32 cellular contexts compared by ENCODE assay signal in genomic region chr5:55841976-55842375, GRCh38. TPM values are rescaled to one million over a fixed set of nuclear protein-coding genes. Genes with fewer than 3 reads are reported as not detected.
"Had no signal": no experiment of that assay in that cellular context is flagged by ENCODE, and none has a peak within 500 bp of the region (broad histone marks: within the 10 kb centered on the region; RNA-seq: fewer than 3 reads in every experiment).

No MANE protein-coding gene starts in this region.

- H2AFZ ChIP-seq: neural progenitor cell, parathyroid adenoma had no signal

- H3K27ac ChIP-seq: neural progenitor cell, ovary, parathyroid adenoma, psoas muscle, skin epidermis, spleen, suprapubic skin, testis, tibial artery, transverse colon, upper lobe of right lung, uterus had no signal

- H3K4me3 Mint-ChIP-seq: natural killer cell; nephron; neural progenitor cell; stimulated activated memory B cell treated with anti-CD40 and anti-IgM and Interleukin-4, amounts not matched to agents 10 μg/mL and 1 μg/mL and 100 μg/mL, for 72 hours; stimulated activated naive CD8-positive, alpha-beta T cell treated with anti-CD3 and anti-CD28 coated beads, Interleukin-15, amount 100 ng/mL, for 72 hours; type B pancreatic cell had no signal

- H3K36me3 Mint-ChIP-seq: natural killer cell; neural progenitor cell; stimulated activated memory B cell treated with anti-CD40 and anti-IgM and Interleukin-4, amounts not matched to agents 10 μg/mL and 1 μg/mL and 100 μg/mL, for 72 hours; type B pancreatic cell had no signal

- DNase-seq: natural killer cell; occipital lobe; ovary; posterior cingulate gyrus; psoas muscle; right cardiac atrium; spleen; stimulated activated CD4-positive, alpha-beta T cell treated with anti-CD3 and anti-CD28 coated beads, Interleukin-12 subunit alpha, Interleukin-12 subunit beta, amount 100 ng/mL, for 4 hours; stimulated activated CD4-positive, alpha-beta T cell treated with anti-CD3 and anti-CD28 coated beads, Interleukin-1b, Interleukin-23, amount 100 ng/mL, for 48 hours; stimulated activated CD4-positive, alpha-beta T cell treated with anti-CD3 and anti-CD28 coated beads, Interleukin-4, amount 100 ng/mL, for 1 hour; stimulated activated CD4-positive, alpha-beta T cell treated with anti-CD3 and anti-CD28 coated beads, Interleukin-4, amount 100 ng/mL, for 4 hours; stimulated activated CD8-positive, alpha-beta memory T cell treated with anti-CD3 and anti-CD28 coated beads, Interleukin-4, amount 100 ng/mL, for 48 hours; stimulated activated naive CD4-positive, alpha-beta T cell; stimulated activated naive CD8-positive, alpha-beta T cell treated with anti-CD3 and anti-CD28 coated beads, Interleukin-15, amount 100 ng/mL, for 72 hours; stimulated activated naive CD8-positive, alpha-beta T cell treated with anti-CD3 and anti-CD28 coated beads, Interleukin-15, Interleukin-2, amounts not matched to agents 100 U/mL and 50 U/mL, for 24 hours; substantia nigra; testis; tibial artery; transverse colon; upper lobe of right lung; uterus had no signal

- H3K9me3 Mint-ChIP-seq: type B pancreatic cell had no signal

- H3K9ac ChIP-seq: neural progenitor cell, parathyroid adenoma had no signal

- H3K27me3 Mint-ChIP-seq: stimulated activated memory B cell treated with anti-CD40 and anti-IgM and Interleukin-4, amounts not matched to agents 10 μg/mL and 1 μg/mL and 100 μg/mL, for 72 hours had no signal

- H3K27me3 ChIP-seq: neural progenitor cell, ovary, spleen, suprapubic skin, testis, tibial artery, transverse colon, upper lobe of right lung, uterus had no signal

- H3K4me3 ChIP-seq: neural progenitor cell, ovary, psoas muscle, skin epidermis, smooth muscle cell, spleen, suprapubic skin, testis, tibial artery, transverse colon, upper lobe of right lung, uterus had no signal

- H3K36me3 ChIP-seq: neural progenitor cell, ovary, spleen, suprapubic skin, tibial artery, transverse colon, upper lobe of right lung, uterus had no signal

- H3K9me3 ChIP-seq: ovary, psoas muscle, suprapubic skin, testis, tibial artery, transverse colon, upper lobe of right lung, uterus had no signal

- H3K4me1 Mint-ChIP-seq: natural killer cell; nephron; neural progenitor cell; stimulated activated memory B cell treated with anti-CD40 and anti-IgM and Interleukin-4, amounts not matched to agents 10 μg/mL and 1 μg/mL and 100 μg/mL, for 72 hours; stimulated activated naive CD8-positive, alpha-beta T cell treated with anti-CD3 and anti-CD28 coated beads, Interleukin-15, amount 100 ng/mL, for 72 hours had no signal

- H3K79me2 ChIP-seq: parathyroid adenoma had no signal

- ATAC-seq: natural killer cell; psoas muscle; right cardiac atrium; sciatic nerve; stimulated activated memory B cell treated with anti-CD40 and anti-IgM and Interleukin-4, amounts not matched to agents 10 μg/mL and 1 μg/mL and 100 μg/mL, for 72 hours; stimulated activated naive CD8-positive, alpha-beta T cell treated with anti-CD3 and anti-CD28 coated beads, Interleukin-15, amount 100 ng/mL, for 72 hours; stimulated activated naive CD8-positive, alpha-beta T cell treated with anti-CD3 and anti-CD28 coated beads, Interleukin-15, Interleukin-2, amounts not matched to agents 100 U/mL and 50 U/mL, for 24 hours; upper lobe of right lung had no signal

- H3K4me2 ChIP-seq: neural progenitor cell, smooth muscle cell had no signal

- H3K4me1 ChIP-seq: neural progenitor cell, parathyroid adenoma, psoas muscle, spleen, suprapubic skin, testis, tibial artery, transverse colon, upper lobe of right lung, uterus had no signal

RNA-seq across cellular contexts. Expression of gene IL31RA, which starts 9.2 kb away (rescaled TPM):
- total RNA-seq: natural killer cell, right cardiac atrium, sciatic nerve, transverse colon had no signal
- polyA plus RNA-seq: neural cell, right cardiac atrium, urinary bladder had no signal
